ENCODE assay signal across 25 cellular contexts in genomic region chr1:47906466-47907191, GRCh38.
A peak's percentile ranks its signal among the peaks of the same experiment; 100 is the strongest.
DNase-seq lines count a peak whose midpoint lies in the region; ATAC-seq and TF ChIP-seq lines count a peak whose summit lies in the region.
"Had no signal": no experiment of that assay in that cellular context is flagged by ENCODE, and none has a peak within 500 bp of the region (broad histone marks: within the 10 kb centered on the region; RNA-seq: fewer than 3 reads in every experiment).

No MANE protein-coding gene starts in this region.

- H3K9me3 ChIP-seq in right cardiac atrium (ENCODE audit: control insufficient read depth, low read length) (no peaks in the 10 kb centered on the region), right atrium auricular region (no peaks in the 10 kb centered on the region), mesenchymal stem cell (ENCODE audit: control insufficient read depth, low read length) (no peaks in the 10 kb centered on the region)
- H3K9me3 ChIP-seq: adrenal gland, BE2C, neutrophil, prostate gland, SJSA1, thyroid gland had no signal

- H3K9me3 Mint-ChIP-seq in chondrocyte (ENCODE audit: low read depth) = no peaks in the 10 kb centered on the region
- H3K9me3 Mint-ChIP-seq in natural killer cell treated with Interleukin-12 subunit alpha and Interleukin-12 subunit beta and Interleukin-15 and Interleukin-18, amount 100 ng/mL, for 72 hours = no peaks in the 10 kb centered on the region
- H3K9me3 Mint-ChIP-seq: CD8-positive, alpha-beta memory T cell; stimulated activated naive CD8-positive, alpha-beta T cell treated with anti-CD3 and anti-CD28 coated beads, Interleukin-15, amount 100 ng/mL, for 72 hours; T-cell had no signal

- DNase-seq in right cardiac atrium = no peak
- DNase-seq in right atrium auricular region (ENCODE audit: low spot score) = no peak
- DNase-seq in chondrocyte (ENCODE audit: low spot score) = no peak
- DNase-seq in mesenchymal stem cell = no peak
- no peak for DNase-seq in NCI-H345 treated with DMSO at 0.1 percent for 48 hours (lab: John Stamatoyannopoulos, UW; ENCODE audit: unreplicated experiment)
- DNase-seq in natural killer cell treated with Interleukin-12 subunit alpha and Interleukin-12 subunit beta and Interleukin-15 and Interleukin-18, amount 100 ng/mL, for 72 hours (ENCODE audit: low spot score) = no peak
- DNase-seq: activated CD4-positive, alpha-beta T cell treated with anti-CD3 and anti-CD28 coated beads, Interleukin-2, amount 50 U/mL, for 4 hours; activated naive CD4-positive, alpha-beta T cell treated with Interleukin-2 at 50 U/mL for 16 hours; BE2C; CD8-positive, alpha-beta memory T cell; DMS 273 treated with DMSO at 0.1 percent for 48 hours; glutamatergic neuron; NCI-H1048; NCI-H1694 treated with DMSO at 0.1 percent for 48 hours; NCI-H2171 treated with DMSO at 0.1 percent for 48 hours; stimulated activated naive CD8-positive, alpha-beta T cell treated with anti-CD3 and anti-CD28 coated beads, Interleukin-15, amount 100 ng/mL, for 72 hours; T-cell had no signal

- H3K27me3 Mint-ChIP-seq in chondrocyte (ENCODE audit: low read depth) = peaks cover 24% of the 10 kb centered on the region
- H3K27me3 Mint-ChIP-seq in natural killer cell treated with Interleukin-12 subunit alpha and Interleukin-12 subunit beta and Interleukin-15 and Interleukin-18, amount 100 ng/mL, for 72 hours = peaks cover 20 to 34% of the 10 kb centered on the region in 2 donors

- H3K27ac ChIP-seq in right cardiac atrium (ENCODE audit: low read length) (peak overlapping the region; percentile 26), right atrium auricular region (peak overlapping the region in 1 of 2 donors; percentile 46), mesenchymal stem cell (ENCODE audit: low read length, poor library complexity, severe bottlenecking) (peak overlapping the region; percentile 33)
- H3K27ac ChIP-seq: neutrophil, prostate gland, SJSA1, thyroid gland had no signal

- ATAC-seq in right cardiac atrium = peak in 1 of 2 donors; percentile 18
- no peak for ATAC-seq in GM19023 (IDR thresholded peaks at IDR 0.05; ENCODE audit: unreplicated experiment)
- no peak for ATAC-seq in natural killer cell treated with Interleukin-12 subunit alpha and Interleukin-12 subunit beta and Interleukin-15 and Interleukin-18, amount 100 ng/mL, for 72 hours
- ATAC-seq: stimulated activated naive CD8-positive, alpha-beta T cell treated with anti-CD3 and anti-CD28 coated beads, Interleukin-15, amount 100 ng/mL, for 72 hours; T-cell had no signal

- no peak overlapping the region for H2AK5ac ChIP-seq in mesenchymal stem cell (ENCODE audit: low read length, severe bottlenecking)

- H2BK12ac ChIP-seq in mesenchymal stem cell (ENCODE audit: low read length in 2 of 2) = no peak overlapping the region

- H2BK120ac ChIP-seq in mesenchymal stem cell (ENCODE audit: low read depth, low read length) = no peak overlapping the region

- WGBS in right cardiac atrium = 53% methylated on average over 14 of the region's 14 CpGs
- 71% methylated on average over 11 of the region's 14 CpGs for WGBS in mesenchymal stem cell

- H3K23ac ChIP-seq in mesenchymal stem cell (ENCODE audit: low read length in 2 of 2) = no peak overlapping the region

- H3K4me2 ChIP-seq in mesenchymal stem cell (ENCODE audit: low read length, poor library complexity, severe bottlenecking) = no peak overlapping the region

- H4K91ac ChIP-seq in mesenchymal stem cell (ENCODE audit: low read length) = no peak overlapping the region

- no peak overlapping the region for H4K8ac ChIP-seq in mesenchymal stem cell (ENCODE audit: low read length)

- H2AFZ ChIP-seq in mesenchymal stem cell (ENCODE audit: low read depth, low read length) = no peak overlapping the region

- H3K4me3 Mint-ChIP-seq in chondrocyte (ENCODE audit: unreplicated experiment) = no peak overlapping the region
- no peak overlapping the region for H3K4me3 Mint-ChIP-seq in natural killer cell treated with Interleukin-12 subunit alpha and Interleukin-12 subunit beta and Interleukin-15 and Interleukin-18, amount 100 ng/mL, for 72 hours
- H3K4me3 Mint-ChIP-seq: CD8-positive, alpha-beta memory T cell; IgD-negative memory B cell; stimulated activated naive CD8-positive, alpha-beta T cell treated with anti-CD3 and anti-CD28 coated beads, Interleukin-15, amount 100 ng/mL, for 72 hours; T-cell had no signal

- H3K27me3 ChIP-seq in right cardiac atrium (ENCODE audit: control insufficient read depth, insufficient read depth) (no peaks in the 10 kb centered on the region), right atrium auricular region (no peaks in the 10 kb centered on the region), mesenchymal stem cell (ENCODE audit: control insufficient read depth in 1 of 2, insufficient read depth in 1 of 2, low read length in 2 of 2) (peaks cover under 1 to 2% of the 10 kb centered on the region in 2 experiments)
- H3K27me3 ChIP-seq: adrenal gland, BE2C, SJSA1, thyroid gland had no signal

- H3K79me1 ChIP-seq in mesenchymal stem cell (replicated peaks; ENCODE audit: low read length, poor library complexity, severe bottlenecking) = no peaks in the 10 kb centered on the region

- no peak overlapping the region for H3K14ac ChIP-seq in mesenchymal stem cell (ENCODE audit: low read length in 2 of 2)

- H3K4me1 Mint-ChIP-seq in chondrocyte (ENCODE audit: low read depth) = peaks cover 18% of the 10 kb centered on the region
- H3K4me1 Mint-ChIP-seq in natural killer cell treated with Interleukin-12 subunit alpha and Interleukin-12 subunit beta and Interleukin-15 and Interleukin-18, amount 100 ng/mL, for 72 hours (ENCODE audit: low read depth in 2 of 2) = no peaks in the 10 kb centered on the region
- H3K4me1 Mint-ChIP-seq: CD8-positive, alpha-beta memory T cell; IgD-negative memory B cell; stimulated activated naive CD8-positive, alpha-beta T cell treated with anti-CD3 and anti-CD28 coated beads, Interleukin-15, amount 100 ng/mL, for 72 hours; T-cell had no signal

- no peak overlapping the region for H3K9ac ChIP-seq in mesenchymal stem cell (ENCODE audit: low read length)

- H3K4ac ChIP-seq in mesenchymal stem cell (ENCODE audit: low read depth in 1 of 2, low read length in 2 of 2) = no peak overlapping the region

- H3K36me3 ChIP-seq in right atrium auricular region (no peaks in the 10 kb centered on the region), mesenchymal stem cell (ENCODE audit: control insufficient read depth in 1 of 2, insufficient read depth in 2 of 2, low read depth in 1 of 2, low read length in 2 of 2) (no peaks in the 10 kb centered on the region)
- H3K36me3 ChIP-seq: adrenal gland, BE2C, neutrophil, prostate gland, SJSA1, thyroid gland had no signal

- H3K4me3 ChIP-seq in right cardiac atrium (ENCODE audit: low read length) = no peak overlapping the region
- no peak overlapping the region for H3K4me3 ChIP-seq in right atrium auricular region
- no peak overlapping the region for H3K4me3 ChIP-seq in mesenchymal stem cell (ENCODE audit: insufficient read depth in 1 of 2, low read depth in 1 of 2, low read length in 2 of 2)
- H3K4me3 ChIP-seq: adrenal gland, lung, prostate gland, SJSA1, thyroid gland had no signal

- intact Hi-C loops in right cardiac atrium (cut with DNase I) = no loop called here

- TF ChIP-seq CTCF in right atrium auricular region (IDR thresholded peaks at IDR 0.05) (no peak), chondrocyte (IDR thresholded peaks at IDR 0.05) (no peak)

- no peaks in the 10 kb centered on the region for H3K36me3 Mint-ChIP-seq in chondrocyte (ENCODE audit: low read depth)
- H3K36me3 Mint-ChIP-seq in natural killer cell treated with Interleukin-12 subunit alpha and Interleukin-12 subunit beta and Interleukin-15 and Interleukin-18, amount 100 ng/mL, for 72 hours = no peaks in the 10 kb centered on the region
- H3K36me3 Mint-ChIP-seq: CD8-positive, alpha-beta memory T cell; IgD-negative memory B cell; T-cell had no signal

- peak overlapping the region; percentile 32 for H3K27ac Mint-ChIP-seq in chondrocyte (ENCODE audit: unreplicated experiment)
- H3K27ac Mint-ChIP-seq in natural killer cell treated with Interleukin-12 subunit alpha and Interleukin-12 subunit beta and Interleukin-15 and Interleukin-18, amount 100 ng/mL, for 72 hours = no peak overlapping the region
- H3K27ac Mint-ChIP-seq: CD8-positive, alpha-beta memory T cell; IgD-negative memory B cell; T-cell had no signal

- H3K4me1 ChIP-seq in right cardiac atrium (ENCODE audit: control insufficient read depth, insufficient read depth, low read length) (peaks cover 4% of the 10 kb centered on the region), right atrium auricular region (peaks cover 0 to 15% of the 10 kb centered on the region in 2 donors), mesenchymal stem cell (ENCODE audit: control insufficient read depth, insufficient read depth, low read depth, low read length) (peaks cover 2% of the 10 kb centered on the region)
- H3K4me1 ChIP-seq: BE2C, prostate gland had no signal

- H2BK5ac ChIP-seq in mesenchymal stem cell (ENCODE audit: low read depth, low read length, poor library complexity, severe bottlenecking) = no peak overlapping the region

- H2BK15ac ChIP-seq in mesenchymal stem cell (ENCODE audit: low read depth, poor library complexity, severe bottlenecking) = no peak overlapping the region

- H3K18ac ChIP-seq in mesenchymal stem cell (ENCODE audit: low read depth in 1 of 2, low read length in 2 of 2) = no peak overlapping the region
